In the genomic region with DNA sequence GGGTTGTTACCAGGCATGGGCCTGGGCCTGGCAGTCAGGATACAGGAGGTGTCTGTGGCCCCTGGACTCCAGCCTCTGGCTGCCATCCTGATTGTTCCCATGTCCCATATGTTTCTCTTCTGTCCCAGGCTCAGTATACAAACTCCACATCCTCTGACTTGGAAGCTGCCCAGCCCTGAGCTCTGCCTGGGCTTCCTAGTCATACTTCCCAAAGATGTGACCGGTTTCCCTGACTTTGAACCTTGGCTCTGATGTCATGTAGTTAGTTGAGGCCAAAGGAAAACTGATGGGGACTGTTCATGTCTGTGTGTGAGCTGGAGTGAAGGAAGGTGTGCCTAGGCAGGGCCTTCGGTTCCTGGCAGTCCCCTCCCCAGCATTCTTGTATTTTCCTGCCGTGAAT, we compare ENCODE assay signal across 17 cellular contexts.
"Had no signal": no experiment of that assay in that cellular context is flagged by ENCODE, and none has a peak within 500 bp of the region (broad histone marks: within the 10 kb centered on the region; RNA-seq: fewer than 3 reads in every experiment).

No MANE protein-coding gene starts in this region.

- H3K9me3 ChIP-seq: neutrophil, sigmoid colon, tibial artery, upper lobe of left lung, uterus had no signal

- H3K4me3 ChIP-seq: hepatocyte, sigmoid colon, smooth muscle cell, tibial artery, upper lobe of left lung, uterus had no signal

- ATAC-seq: esophagus mucosa; left cardiac atrium; stimulated activated naive CD8-positive, alpha-beta T cell treated with anti-CD3 and anti-CD28 coated beads, Interleukin-15, Interleukin-2, amounts not matched to agents 100 U/mL and 50 U/mL, for 24 hours had no signal

- H3K36me3 ChIP-seq: neutrophil, sigmoid colon, tibial artery, upper lobe of left lung, uterus had no signal

- H3K27ac ChIP-seq: hepatocyte, neutrophil, sigmoid colon, tibial artery, upper lobe of left lung, uterus had no signal

- H3K27me3 ChIP-seq: hepatocyte, neutrophil, sigmoid colon, tibial artery, upper lobe of left lung, uterus had no signal

- DNase-seq: caudate nucleus; cortex of kidney; effector memory CD4-positive, alpha-beta T cell; kidney; left cardiac atrium; naive B cell; nephron progenitor cell; sigmoid colon; stimulated activated CD4-positive, alpha-beta T cell treated with anti-CD3 and anti-CD28 coated beads, Interleukin-2, amount 100 ng/mL, for 48 hours; stimulated activated naive CD8-positive, alpha-beta T cell treated with anti-CD3 and anti-CD28 coated beads, Interleukin-15, Interleukin-2, amounts not matched to agents 100 U/mL and 50 U/mL, for 24 hours; tibial artery; upper lobe of left lung; uterus had no signal
